Comparison of ENCODE assay signal across 8 cellular contexts in genomic region chr9:78031826-78032598, GRCh38. TPM values are rescaled to one million over a fixed set of nuclear protein-coding genes. Genes with fewer than 3 reads are reported as not detected.
DNase-seq lines count a peak whose midpoint lies in the region; ATAC-seq, FAIRE-seq and TF ChIP-seq lines count a peak whose summit lies in the region.

No MANE protein-coding gene starts in this region.

- FAIRE-seq in pancreas (lab: Jason Lieb, UNC), result no peak

- no peak for TF ChIP-seq POLR2A in GM18505 (IDR thresholded peaks at IDR 0.05; ENCODE audit: borderline replicate concordance, extremely low read depth, insufficient read depth, insufficient read length)

- TF ChIP-seq CTCF in heart right ventricle (IDR thresholded peaks at IDR 0.05) (no peak), pancreas (IDR thresholded peaks at IDR 0.05) (no peak)

- H3K4me3 ChIP-seq in heart right ventricle (peak overlapping the region; percentile 38 to 92 (median 68)), pancreas (peak overlapping the region; percentile 34 to 84 (median 66)), thymus (ENCODE audit: low read length) (peak overlapping the region; percentile 93)

- peak; percentile 93 to 96 (median 95) for ATAC-seq in heart right ventricle
- peak; percentile 86 to 89 (median 86) for ATAC-seq in pancreas
- ATAC-seq in GM18505 (IDR thresholded peaks at IDR 0.05; ENCODE audit: unreplicated experiment), result no peak

- H3K36me3 ChIP-seq in heart right ventricle (no peaks in the 10 kb centered on the region), pancreas (no peaks in the 10 kb centered on the region), thymus (ENCODE audit: control insufficient read depth, insufficient read depth) (no peaks in the 10 kb centered on the region)

- intact Hi-C loops in heart right ventricle (cut with DNase I), result loop anchor here in 7 of 10 donors (5.0 to 10.0 kb wide), 9 partner anchors 57 to 597 kb away; no protein-coding TSS in a partner anchor
- intact Hi-C loops in pancreas (cut with DNase I), result loop anchor here in 1 of 3 donors (10.0 kb wide), 1 partner anchor 187 kb away; no protein-coding TSS in a partner anchor

- peaks cover 7 to 60% (median 43%) of the 10 kb centered on the region in 9 donors for H3K4me1 ChIP-seq in heart right ventricle
- peaks cover 19 to 35% (median 34%) of the 10 kb centered on the region in 3 donors for H3K4me1 ChIP-seq in pancreas
- H3K4me1 ChIP-seq in thymus (ENCODE audit: control insufficient read depth, insufficient read depth, low read length), result peaks cover 3% of the 10 kb centered on the region

- peak; percentile 71 for DNase-seq in GM04503 (ENCODE audit: low read depth)
- peak; percentile 70 for DNase-seq in NCI-H1436 treated with DMSO at 0.1 percent for 48 hours (lab: John Stamatoyannopoulos, UW)
- DNase-seq in T-helper 2 cell, result peak; percentile 52 to 86 (median 61)
- peak; percentile 93 for DNase-seq in amniotic stem cell (lab: John Stamatoyannopoulos, UW)
- DNase-seq in heart right ventricle, result peak; percentile 90 to 93
- peak; percentile 91 to 96 (median 93) for DNase-seq in pancreas

- H3K27ac ChIP-seq in heart right ventricle (peak overlapping the region; percentile 77 to 100 (median 94)), pancreas (peak overlapping the region; percentile 64 to 95 (median 92)), thymus (ENCODE audit: low read depth) (peak overlapping the region; percentile 97)

- H3K27me3 ChIP-seq in heart right ventricle, result no peaks in the 10 kb centered on the region
- H3K27me3 ChIP-seq in pancreas, result no peaks in the 10 kb centered on the region
- H3K27me3 ChIP-seq in thymus (ENCODE audit: control insufficient read depth, insufficient read depth), result no peaks in the 10 kb centered on the region

- H3K9me3 ChIP-seq in heart right ventricle, result no peaks in the 10 kb centered on the region
- H3K9me3 ChIP-seq in pancreas, result no peaks in the 10 kb centered on the region
- no peaks in the 10 kb centered on the region for H3K9me3 ChIP-seq in thymus (ENCODE audit: control insufficient read depth)

- 0% methylated on average over 64 to 100 of the region's 100 CpGs for WGBS in heart right ventricle, 2 donors
- WGBS in pancreas, 2 donors, result 0 to 1% methylated on average over 52 to 100 of the region's 100 CpGs
- under 1% methylated on average over 100 of the region's 100 CpGs for WGBS in thymus

RNA-seq across cellular contexts. Expression of gene GNAQ, which starts 0.4 kb away (rescaled TPM):
- total RNA-seq in heart right ventricle (10 to 100 TPM in 9 of 10 donors, 1 to 10 TPM in 1; 6.9 to 19.8 (median 13.8) TPM), pancreas (10 to 100 TPM; 17.1 to 33.8 (median 21.1) TPM)
- polyA plus RNA-seq in heart right ventricle (10 to 100 TPM in 1 of 2 donors, 1 to 10 TPM in 1; 5.4 to 10.6 TPM), pancreas (10 to 100 TPM in 1 of 2 donors, 1 to 10 TPM in 1; 6.7 to 12.5 TPM), thymus (23.5 TPM)
